Comparison of ENCODE assay signal across 32 cellular contexts in genomic region chr11:80436547-80436946, GRCh38.
"Had no signal": no experiment of that assay in that cellular context is flagged by ENCODE, and none has a peak within 500 bp of the region (broad histone marks: within the 10 kb centered on the region; RNA-seq: fewer than 3 reads in every experiment).

No MANE protein-coding gene starts in this region.

- H3K27ac ChIP-seq: adrenal gland, body of pancreas, colonic mucosa, dorsolateral prefrontal cortex, esophagus muscularis mucosa, foreskin keratinocyte, gastrocnemius medialis, heart left ventricle had no signal

- H3K4me3 ChIP-seq: adrenal gland, body of pancreas, colonic mucosa, dorsolateral prefrontal cortex, esophagus muscularis mucosa, gastrocnemius medialis, heart left ventricle had no signal

- H3K27me3 ChIP-seq: adrenal gland, body of pancreas, colonic mucosa, foreskin keratinocyte, gastrocnemius medialis, heart left ventricle had no signal

- H3K4me1 ChIP-seq: adrenal gland, body of pancreas, colonic mucosa, esophagus muscularis mucosa, gastrocnemius medialis, heart left ventricle had no signal

- DNase-seq: activated CD4-positive, alpha-beta memory T cell treated with anti-CD3 and anti-CD28 coated beads for 36 hours; activated CD4-positive, alpha-beta T cell treated with anti-CD3 and anti-CD28 coated beads for 36 hours; activated CD4-positive, alpha-beta T cell treated with anti-CD3 and anti-CD28 coated beads, Interleukin-2, amount 10 ng/mL, durations not matched to agents 24 days and 14 days; activated CD4-positive, CD25-positive, alpha-beta regulatory T cell; activated CD4-positive, CD25-positive, alpha-beta regulatory T cell treated with anti-CD3 and anti-CD28 coated beads, Interleukin-2, amount 50 U/mL, for 72 hours; activated CD8-positive, alpha-beta memory T cell treated with anti-CD3 and anti-CD28 coated beads, Interleukin-2, amount 10 ng/mL, durations not matched to agents 7 days and 5 days; activated CD8-positive, alpha-beta memory T cell treated with anti-CD3 and anti-CD28 coated beads, Interleukin-2, amount 50 U/mL, for 4 hours; activated CD8-positive, alpha-beta T cell treated with anti-CD3 and anti-CD28 coated beads, Interleukin-2, amount 10 ng/mL, durations not matched to agents 7 days and 5 days; activated effector memory CD4-positive, alpha-beta T cell treated with anti-CD3 and anti-CD28 coated beads, Interleukin-2, amount 50 U/mL, for 16 hours; activated naive CD4-positive, alpha-beta T cell treated with anti-CD3 and anti-CD28 coated beads for 36 hours; activated naive CD8-positive, alpha-beta T cell treated with anti-CD3 and anti-CD28 coated beads for 36 hours; activated naive CD8-positive, alpha-beta T cell treated with anti-CD3 and anti-CD28 coated beads, Interleukin-2, amount 50 U/mL, for 24 hours; activated T-cell treated with anti-CD3 and anti-CD28 coated beads, Interleukin-2, amount 50 U/mL, for 1 hour; activated T-cell treated with anti-CD3 and anti-CD28 coated beads, Interleukin-2, amount 50 U/mL, for 48 hours; adrenal gland; amygdala; aorta; body of pancreas; caudate nucleus; colonic mucosa; dorsolateral prefrontal cortex; effector memory CD4-positive, alpha-beta T cell; endodermal cell; erythroblast; foreskin keratinocyte; gastrocnemius medialis; glutamatergic neuron; heart left ventricle; T-helper 1 cell; T-helper 17 cell; T1000 had no signal

- H3K36me3 ChIP-seq: adrenal gland, colonic mucosa, esophagus muscularis mucosa, gastrocnemius medialis, heart left ventricle had no signal

- H3K9me3 ChIP-seq: adrenal gland, body of pancreas, colonic mucosa, esophagus muscularis mucosa, gastrocnemius medialis, heart left ventricle had no signal
